ENCODE assay signal across 2 cellular contexts in the genomic region with DNA sequence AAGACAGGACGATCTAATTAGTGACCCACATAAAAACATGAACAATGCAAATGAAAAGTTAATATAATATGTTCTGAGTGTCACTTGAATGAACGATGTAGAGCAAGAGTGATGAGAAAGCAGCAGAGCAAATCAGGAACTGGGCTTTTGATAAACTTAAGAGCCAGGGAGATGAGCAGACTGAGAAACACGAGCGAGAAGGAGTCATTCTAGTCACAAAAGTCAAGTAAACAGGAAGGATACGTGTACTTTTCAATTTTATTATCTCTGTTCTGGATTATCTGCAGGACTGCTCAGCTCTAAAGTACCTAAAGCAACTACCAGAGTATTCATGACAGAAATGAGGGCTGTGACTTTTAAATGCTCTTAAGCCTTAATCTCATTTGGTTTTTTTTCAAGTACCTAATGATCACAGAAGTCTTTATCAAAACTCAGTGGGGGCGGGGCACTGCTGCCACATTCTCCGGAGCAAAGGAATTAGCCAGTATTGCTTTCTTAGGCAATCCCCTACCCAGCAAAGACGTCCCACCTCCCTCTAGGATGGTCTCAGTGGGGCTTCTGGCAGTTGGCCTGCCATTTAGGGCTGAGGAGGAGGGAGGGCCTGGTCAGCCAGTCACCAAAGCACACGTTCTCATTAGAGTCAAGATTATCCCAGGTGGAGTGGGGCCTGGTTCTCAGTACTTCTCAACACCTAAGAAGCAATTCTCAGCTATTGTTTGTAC.
TF ChIP-seq lines count a peak whose summit lies in the region.

No MANE protein-coding gene starts in this region.

TF ChIP-seq in WTC11, 78 proteins besides CTCF, POLR2A, EP300 and RAD21:
- TF ChIP-seq PREB (CRISPR knock-in tag; IDR thresholded peaks at IDR 0.05; ENCODE audit: borderline replicate concordance) (no peak), ZNF396 (CRISPR knock-in tag; IDR thresholded peaks at IDR 0.05; ENCODE audit: borderline replicate concordance) (no peak), OVOL2 (CRISPR knock-in tag; IDR thresholded peaks at IDR 0.05; ENCODE audit: borderline replicate concordance) (0 out of 2 replicates have a peak, but pooled peaks have one; percentile 24), ATF1 (CRISPR knock-in tag; IDR thresholded peaks at IDR 0.05) (no peak), CREM (CRISPR knock-in tag; IDR thresholded peaks at IDR 0.05) (no peak)
- TF ChIP-seq, protein P1, sequence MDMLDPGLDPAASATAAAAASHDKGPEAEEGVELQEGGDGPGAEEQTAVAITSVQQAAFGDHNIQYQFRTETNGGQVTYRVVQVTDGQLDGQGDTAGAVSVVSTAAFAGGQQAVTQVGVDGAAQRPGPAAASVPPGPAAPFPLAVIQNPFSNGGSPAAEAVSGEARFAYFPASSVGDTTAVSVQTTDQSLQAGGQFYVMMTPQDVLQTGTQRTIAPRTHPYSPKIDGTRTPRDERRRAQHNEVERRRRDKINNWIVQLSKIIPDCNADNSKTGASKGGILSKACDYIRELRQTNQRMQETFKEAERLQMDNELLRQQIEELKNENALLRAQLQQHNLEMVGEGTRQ (CRISPR knock-in tag; IDR thresholded peaks at IDR 0.05), result no peak
TF ChIP-seq in WTC11: peak in this region for 1.

TF ChIP-seq in HepG2, 621 proteins besides CTCF, POLR2A, EP300 and RAD21 (continued from another document):
- TF ChIP-seq, protein P2, sequence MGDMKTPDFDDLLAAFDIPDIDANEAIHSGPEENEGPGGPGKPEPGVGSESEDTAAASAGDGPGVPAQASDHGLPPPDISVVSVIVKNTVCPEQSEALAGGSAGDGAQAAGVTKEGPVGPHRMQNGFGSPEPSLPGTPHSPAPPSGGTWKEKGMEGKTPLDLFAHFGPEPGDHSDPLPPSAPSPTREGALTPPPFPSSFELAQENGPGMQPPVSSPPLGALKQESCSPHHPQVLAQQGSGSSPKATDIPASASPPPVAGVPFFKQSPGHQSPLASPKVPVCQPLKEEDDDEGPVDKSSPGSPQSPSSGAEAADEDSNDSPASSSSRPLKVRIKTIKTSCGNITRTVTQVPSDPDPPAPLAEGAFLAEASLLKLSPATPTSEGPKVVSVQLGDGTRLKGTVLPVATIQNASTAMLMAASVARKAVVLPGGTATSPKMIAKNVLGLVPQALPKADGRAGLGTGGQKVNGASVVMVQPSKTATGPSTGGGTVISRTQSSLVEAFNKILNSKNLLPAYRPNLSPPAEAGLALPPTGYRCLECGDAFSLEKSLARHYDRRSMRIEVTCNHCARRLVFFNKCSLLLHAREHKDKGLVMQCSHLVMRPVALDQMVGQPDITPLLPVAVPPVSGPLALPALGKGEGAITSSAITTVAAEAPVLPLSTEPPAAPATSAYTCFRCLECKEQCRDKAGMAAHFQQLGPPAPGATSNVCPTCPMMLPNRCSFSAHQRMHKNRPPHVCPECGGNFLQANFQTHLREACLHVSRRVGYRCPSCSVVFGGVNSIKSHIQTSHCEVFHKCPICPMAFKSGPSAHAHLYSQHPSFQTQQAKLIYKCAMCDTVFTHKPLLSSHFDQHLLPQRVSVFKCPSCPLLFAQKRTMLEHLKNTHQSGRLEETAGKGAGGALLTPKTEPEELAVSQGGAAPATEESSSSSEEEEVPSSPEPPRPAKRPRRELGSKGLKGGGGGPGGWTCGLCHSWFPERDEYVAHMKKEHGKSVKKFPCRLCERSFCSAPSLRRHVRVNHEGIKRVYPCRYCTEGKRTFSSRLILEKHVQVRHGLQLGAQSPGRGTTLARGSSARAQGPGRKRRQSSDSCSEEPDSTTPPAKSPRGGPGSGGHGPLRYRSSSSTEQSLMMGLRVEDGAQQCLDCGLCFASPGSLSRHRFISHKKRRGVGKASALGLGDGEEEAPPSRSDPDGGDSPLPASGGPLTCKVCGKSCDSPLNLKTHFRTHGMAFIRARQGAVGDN (CRISPR knock-in tag; IDR thresholded peaks at IDR 0.05), result peak; percentile 13; the same call in 1 of the 2 replicates
- TF ChIP-seq PHF21A (CRISPR knock-in tag; IDR thresholded peaks at IDR 0.05) (no peak), ZC3H13 (CRISPR knock-in tag; IDR thresholded peaks at IDR 0.05) (peak; percentile 7; the same call in 1 of the 2 replicates), POLR2AphosphoS5 (IDR thresholded peaks at IDR 0.05; ENCODE audit: low read depth, low read length) (no peak; the same call in 1 of the 2 replicates), DPF2 (CRISPR knock-in tag; IDR thresholded peaks at IDR 0.05; ENCODE audit: borderline replicate concordance, low read depth) (no peak), SPEN (CRISPR knock-in tag; IDR thresholded peaks at IDR 0.05; ENCODE audit: low read depth) (peak; percentile 40; the same call in 1 of the 2 replicates), ATF5 (CRISPR knock-in tag; IDR thresholded peaks at IDR 0.05; ENCODE audit: low read depth) (no peak), ZNF354B (CRISPR knock-in tag; IDR thresholded peaks at IDR 0.05) (no peak), JARID2 (CRISPR knock-in tag; IDR thresholded peaks at IDR 0.05; ENCODE audit: insufficient replicate concordance) (no peak), SP5 (CRISPR knock-in tag; IDR thresholded peaks at IDR 0.05; ENCODE audit: borderline replicate concordance, low read depth) (no peak), ZNF772 (CRISPR knock-in tag; IDR thresholded peaks at IDR 0.05) (peak; percentile 28; the same call in 1 of the 2 replicates), ZNF841 (CRISPR knock-in tag; IDR thresholded peaks at IDR 0.05; ENCODE audit: borderline replicate concordance) (no peak), SRSF9 (IDR thresholded peaks at IDR 0.05; ENCODE audit: borderline replicate concordance, insufficient read depth, low read depth, low read length, poor library complexity, severe bottlenecking) (no peak), POLR2AphosphoS2 (IDR thresholded peaks at IDR 0.05; ENCODE audit: low read depth, low read length) (peak; percentile 54; the same call in 1 of the 2 replicates), RBFOX2 (IDR thresholded peaks at IDR 0.05; ENCODE audit: low read depth, low read length) (peak; percentile 61), MTA1 (CRISPR knock-in tag; IDR thresholded peaks at IDR 0.05; ENCODE audit: borderline replicate concordance) (0 out of 2 replicates have a peak, but pooled peaks have one; percentile 24), HIVEP1 (CRISPR knock-in tag; IDR thresholded peaks at IDR 0.05) (no peak), PITX1 (CRISPR knock-in tag; IDR thresholded peaks at IDR 0.05) (0 out of 2 replicates have a peak, but pooled peaks have one; percentile 12), ZBTB3 (CRISPR knock-in tag; IDR thresholded peaks at IDR 0.05; ENCODE audit: borderline replicate concordance, low read depth) (0 out of 2 replicates have a peak, but pooled peaks have one; percentile 30), ZNF605 (CRISPR knock-in tag; IDR thresholded peaks at IDR 0.05) (0 out of 2 replicates have a peak, but pooled peaks have one; percentile 52)
- TF ChIP-seq, protein P3, sequence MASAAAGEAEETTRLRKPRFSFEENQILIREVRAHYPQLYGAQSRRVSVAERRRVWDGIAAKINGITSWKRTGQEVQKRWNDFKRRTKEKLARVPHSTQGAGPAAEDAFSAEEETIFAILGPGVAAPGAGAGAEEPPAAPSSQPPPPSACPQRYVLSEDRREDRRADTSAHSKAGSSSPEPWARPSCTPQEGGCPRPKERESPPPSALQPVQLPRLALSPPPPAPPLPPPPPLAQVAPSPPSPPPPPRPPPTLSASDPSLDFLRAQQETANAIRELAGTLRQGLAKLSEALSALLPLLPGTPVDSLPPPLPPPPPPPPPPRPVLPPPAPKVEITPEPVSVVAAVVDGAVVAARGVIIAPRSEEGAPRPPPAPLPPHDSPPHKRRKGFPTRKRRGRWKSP (CRISPR knock-in tag; IDR thresholded peaks at IDR 0.05), result 0 out of 2 replicates have a peak, but pooled peaks have one; percentile 27
- TF ChIP-seq, protein P4, sequence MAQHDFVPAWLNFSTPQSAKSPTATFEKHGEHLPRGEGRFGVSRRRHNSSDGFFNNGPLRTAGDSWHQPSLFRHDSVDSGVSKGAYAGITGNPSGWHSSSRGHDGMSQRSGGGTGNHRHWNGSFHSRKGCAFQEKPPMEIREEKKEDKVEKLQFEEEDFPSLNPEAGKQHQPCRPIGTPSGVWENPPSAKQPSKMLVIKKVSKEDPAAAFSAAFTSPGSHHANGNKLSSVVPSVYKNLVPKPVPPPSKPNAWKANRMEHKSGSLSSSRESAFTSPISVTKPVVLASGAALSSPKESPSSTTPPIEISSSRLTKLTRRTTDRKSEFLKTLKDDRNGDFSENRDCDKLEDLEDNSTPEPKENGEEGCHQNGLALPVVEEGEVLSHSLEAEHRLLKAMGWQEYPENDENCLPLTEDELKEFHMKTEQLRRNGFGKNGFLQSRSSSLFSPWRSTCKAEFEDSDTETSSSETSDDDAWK (CRISPR knock-in tag; IDR thresholded peaks at IDR 0.05), result no peak
- TF ChIP-seq, protein P5, sequence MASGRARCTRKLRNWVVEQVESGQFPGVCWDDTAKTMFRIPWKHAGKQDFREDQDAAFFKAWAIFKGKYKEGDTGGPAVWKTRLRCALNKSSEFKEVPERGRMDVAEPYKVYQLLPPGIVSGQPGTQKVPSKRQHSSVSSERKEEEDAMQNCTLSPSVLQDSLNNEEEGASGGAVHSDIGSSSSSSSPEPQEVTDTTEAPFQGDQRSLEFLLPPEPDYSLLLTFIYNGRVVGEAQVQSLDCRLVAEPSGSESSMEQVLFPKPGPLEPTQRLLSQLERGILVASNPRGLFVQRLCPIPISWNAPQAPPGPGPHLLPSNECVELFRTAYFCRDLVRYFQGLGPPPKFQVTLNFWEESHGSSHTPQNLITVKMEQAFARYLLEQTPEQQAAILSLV (CRISPR knock-in tag; IDR thresholded peaks at IDR 0.05; ENCODE audit: borderline replicate concordance), result no peak
